Comparison of ENCODE assay signal across 8 cellular contexts in genomic region chr17:29042679-29043538, GRCh38. TPM values are rescaled to one million over a fixed set of nuclear protein-coding genes. Genes with fewer than 3 reads are reported as not detected.
DNase-seq lines count a peak whose midpoint lies in the region; ATAC-seq and TF ChIP-seq lines count a peak whose summit lies in the region.

Gene PIPOX, plus strand, starts transcription at chr17:29043141. Its CDS starts 85 bp downstream, at chr17:29043226.

- ATAC-seq in GM19035 (IDR thresholded peaks at IDR 0.05; ENCODE audit: unreplicated experiment): no peak
- ATAC-seq in HG03378 (IDR thresholded peaks at IDR 0.05; ENCODE audit: unreplicated experiment): no peak

- H3K27ac ChIP-seq in coronary artery: peak within 1 kb of the TSS in 1 of 2 donors; percentile 68
- no peak within 1 kb of the TSS for H3K27ac ChIP-seq in CD8-positive, alpha-beta memory T cell (ENCODE audit: low read depth, low read length)

- peaks cover 25% of the 10 kb centered on the region for H3K4me1 Mint-ChIP-seq in brain
- peaks cover 0 to 6% (median 3%) of the 10 kb centered on the region in 3 donors for H3K4me1 Mint-ChIP-seq in CD8-positive, alpha-beta memory T cell

- CTCF ChIA-PET in HEK293T (lab: Yijun Ruan, JAX): no interaction called here
- CTCF ChIA-PET in CD8-positive, alpha-beta memory T cell (lab: Charles Lee): no interaction called here

- POLR2A ChIA-PET in HEK293T (lab: Yijun Ruan, JAX): no interaction called here
- POLR2A ChIA-PET in CD8-positive, alpha-beta memory T cell (lab: Charles Lee): no interaction called here

- no peaks in the 10 kb centered on the region for H3K4me1 ChIP-seq in CD8-positive, alpha-beta memory T cell (ENCODE audit: insufficient read depth, low read length)

- no peaks in the 10 kb centered on the region for H3K9me3 ChIP-seq in CD8-positive, alpha-beta memory T cell (ENCODE audit: low read length)

- H3K27me3 ChIP-seq in CD8-positive, alpha-beta memory T cell (ENCODE audit: insufficient read depth, low read length, poor library complexity, severe bottlenecking): no peaks in the 10 kb centered on the region

- DNase-seq in HEK293T (ENCODE audit: extremely low spot score): peak; percentile 54
- peak; percentile 19 for DNase-seq in NCI-H2196 treated with DMSO at 0.1 percent for 48 hours (lab: John Stamatoyannopoulos, UW; ENCODE audit: unreplicated experiment)
- peak; percentile 72 for DNase-seq in left kidney (ENCODE audit: low read depth, low spot score)
- DNase-seq in coronary artery (ENCODE audit: low spot score): no peak
- DNase-seq in CD8-positive, alpha-beta memory T cell: no peak

- H3K36me3 Mint-ChIP-seq in brain: no peaks in the 10 kb centered on the region
- no peaks in the 10 kb centered on the region for H3K36me3 Mint-ChIP-seq in CD8-positive, alpha-beta memory T cell

- peaks cover 0 to 4% (median 0%) of the 10 kb centered on the region in 5 experiments for H3K9me3 Mint-ChIP-seq in brain
- no peaks in the 10 kb centered on the region for H3K9me3 Mint-ChIP-seq in CD8-positive, alpha-beta memory T cell

- H3K4me3 Mint-ChIP-seq in brain: peak within 1 kb of the TSS; percentile 15 to 74 (median 63)
- H3K4me3 Mint-ChIP-seq in CD8-positive, alpha-beta memory T cell: no peak within 1 kb of the TSS

- no peak within 1 kb of the TSS for H3K4me3 ChIP-seq in coronary artery
- no peak within 1 kb of the TSS for H3K4me3 ChIP-seq in CD8-positive, alpha-beta memory T cell (ENCODE audit: low read length)

- H3K36me3 ChIP-seq in CD8-positive, alpha-beta memory T cell (ENCODE audit: insufficient read depth, low read length): no peaks in the 10 kb centered on the region

- H3K27me3 Mint-ChIP-seq in brain: peaks cover 5% of the 10 kb centered on the region
- H3K27me3 Mint-ChIP-seq in CD8-positive, alpha-beta memory T cell: peaks cover 11 to 26% of the 10 kb centered on the region in 2 donors

- H3K27ac Mint-ChIP-seq in brain: peak within 1 kb of the TSS; percentile 76 to 98 (median 94)
- peak within 1 kb of the TSS in 1 of 8 donors; percentile 44 for H3K27ac Mint-ChIP-seq in CD8-positive, alpha-beta memory T cell

- TF ChIP-seq CTCF in brain (conservative IDR thresholded peaks at IDR 0.05): peak; percentile 38 to 40
- TF ChIP-seq CTCF in coronary artery (IDR thresholded peaks at IDR 0.05): no peak

TF ChIP-seq in HEK293T, 16 proteins besides CTCF, POLR2A, EP300 and RAD21:
- no peak for TF ChIP-seq CTBP1 (IDR thresholded peaks at IDR 0.05; ENCODE audit: borderline replicate concordance)
- TF ChIP-seq HDGF (IDR thresholded peaks at IDR 0.05; ENCODE audit: borderline replicate concordance): no peak
- no peak for TF ChIP-seq TARDBP (IDR thresholded peaks at IDR 0.05)
- no peak for TF ChIP-seq LEF1 (IDR thresholded peaks at IDR 0.05; ENCODE audit: borderline replicate concordance)
- no peak for TF ChIP-seq SP1 (IDR thresholded peaks at IDR 0.05)
- no peak for TF ChIP-seq ELF4 (IDR thresholded peaks at IDR 0.05)
- TF ChIP-seq BHLHE40 (IDR thresholded peaks at IDR 0.05; ENCODE audit: borderline replicate concordance): no peak
- no peak for TF ChIP-seq FOXM1 (IDR thresholded peaks at IDR 0.05; ENCODE audit: borderline replicate concordance)
- no peak for TF ChIP-seq FOXK2 (IDR thresholded peaks at IDR 0.05)
- TF ChIP-seq FOXA1 (IDR thresholded peaks at IDR 0.05): no peak

RNA-seq across cellular contexts. Expression of gene PIPOX, which starts in this region (rescaled TPM):
- 12.4 TPM for polyA plus RNA-seq in brain (ENCODE audit: insufficient read depth, low read depth, low replicate concordance)
- total RNA-seq in CD8-positive, alpha-beta memory T cell: 1 to 10 TPM; 1.8 to 2.2 TPM
- polyA plus RNA-seq in CD8-positive, alpha-beta memory T cell: 0.99 TPM

Comparison
In these comparisons a context has a peak if more than half of its experiments do, and no peak if none do; other contexts are left out.
1. DNase-seq: peak in HEK293T (single experiment), NCI-H2196 treated with DMSO at 0.1 percent for 48 hours (single experiment) and left kidney (single experiment); none in coronary artery (single experiment) and CD8-positive, alpha-beta memory T cell (0 of 5).
2. H3K4me3 Mint-ChIP-seq: peak in brain (5 of 5); none in CD8-positive, alpha-beta memory T cell (0 of 7).